17 cellular contexts compared by ENCODE assay signal in the genomic region with DNA sequence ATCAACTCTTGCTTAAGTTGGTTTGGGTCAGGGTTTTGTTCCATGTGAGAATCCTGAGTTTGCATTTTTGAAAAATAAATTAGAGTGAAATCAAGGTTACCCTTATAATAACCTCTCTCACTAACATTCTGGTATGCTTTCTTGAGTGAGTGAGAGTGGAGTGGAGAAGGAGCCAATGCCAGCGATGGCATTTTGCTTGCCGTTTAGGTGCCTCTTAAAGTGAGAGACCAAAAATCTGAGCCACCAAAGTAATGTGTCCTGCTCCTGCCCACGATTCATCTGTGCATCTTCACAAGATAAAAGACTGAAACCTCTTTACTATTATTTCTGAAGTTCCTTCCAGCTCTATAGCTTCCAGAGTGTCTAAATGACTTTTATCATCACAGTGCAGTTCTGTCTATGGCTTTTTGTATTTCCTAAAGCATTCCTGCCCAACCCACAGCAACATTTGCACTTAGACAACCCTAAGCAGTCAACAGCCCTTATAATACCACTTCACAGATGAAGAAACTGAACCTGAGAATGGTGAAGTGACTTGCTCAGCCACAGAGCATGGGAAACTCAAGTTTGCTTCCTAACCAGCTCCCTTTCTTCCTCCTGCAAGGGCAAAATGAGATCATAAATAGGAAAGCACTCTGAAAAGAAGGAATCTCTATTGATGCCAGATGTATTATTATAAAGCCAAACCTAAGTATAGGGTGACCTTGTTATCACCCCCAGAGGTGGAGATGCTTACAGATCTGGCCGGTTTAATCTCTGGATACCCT. TPM values are rescaled to one million over a fixed set of nuclear protein-coding genes. Genes with fewer than 3 reads are reported as not detected.
A peak's percentile ranks its signal among the peaks of the same experiment; 100 is the strongest.
DNase-seq lines count a peak whose midpoint lies in the region; ATAC-seq, FAIRE-seq and TF ChIP-seq lines count a peak whose summit lies in the region.
"Had no signal": no experiment of that assay in that cellular context is flagged by ENCODE, and none has a peak within 500 bp of the region (broad histone marks: within the 10 kb centered on the region; RNA-seq: fewer than 3 reads in every experiment).

No MANE protein-coding gene starts in this region.

- no peak overlapping the region for H3K27ac ChIP-seq in A549
- H3K27ac ChIP-seq: BLaER1 treated with 17β-estradiol and CSF1 and Interleukin-3, amounts not matched to agents 10 nM and 100 nM had no signal

- H3K27me3 Mint-ChIP-seq in mesothelial cell of epicardium (ENCODE audit: low read depth) = no peaks in the 10 kb centered on the region
- H3K27me3 Mint-ChIP-seq in type B pancreatic cell = peaks cover 2% of the 10 kb centered on the region
- H3K27me3 Mint-ChIP-seq in activated T-cell treated with anti-CD3 and anti-CD28 coated beads, Interleukin-2, amount 50 U/mL, for 24 hours = no peaks in the 10 kb centered on the region
- H3K27me3 Mint-ChIP-seq: CD4-positive, alpha-beta T cell had no signal

- H3K4me3 Mint-ChIP-seq in mesothelial cell of epicardium (no peak overlapping the region), type B pancreatic cell (no peak overlapping the region)
- no peak overlapping the region for H3K4me3 Mint-ChIP-seq in activated T-cell treated with anti-CD3 and anti-CD28 coated beads, Interleukin-2, amount 50 U/mL, for 24 hours
- H3K4me3 Mint-ChIP-seq: CD4-positive, alpha-beta T cell had no signal

- CTCF ChIA-PET in A549 (lab: Yijun Ruan, JAX) = no interaction called here

- H3K9me3 Mint-ChIP-seq in mesothelial cell of epicardium (no peaks in the 10 kb centered on the region), type B pancreatic cell (no peaks in the 10 kb centered on the region)
- no peaks in the 10 kb centered on the region for H3K9me3 Mint-ChIP-seq in activated T-cell treated with anti-CD3 and anti-CD28 coated beads, Interleukin-2, amount 50 U/mL, for 24 hours
- H3K9me3 Mint-ChIP-seq: CD4-positive, alpha-beta T cell had no signal

- H3K4me1 ChIP-seq in A549 = no peaks in the 10 kb centered on the region
- H3K4me1 ChIP-seq: BLaER1 treated with 17β-estradiol and CSF1 and Interleukin-3, amounts not matched to agents 10 nM and 100 nM had no signal

- TF ChIP-seq CTCF in A549 (IDR thresholded peaks at IDR 0.05) = no peak
- TF ChIP-seq CTCF in mesothelial cell of epicardium (IDR thresholded peaks at IDR 0.05; ENCODE audit: unreplicated experiment) = no peak
- no peak for TF ChIP-seq CTCF in type B pancreatic cell (conservative IDR thresholded peaks at IDR 0.05)

- WGBS in A549 (ENCODE audit: missing lambda C conversion rate) = 44% methylated on average over 4 of the region's 4 CpGs

- peak overlapping the region; percentile 40 for H3K27ac Mint-ChIP-seq in mesothelial cell of epicardium
- peak overlapping the region; percentile 9 for H3K27ac Mint-ChIP-seq in type B pancreatic cell
- H3K27ac Mint-ChIP-seq in activated T-cell treated with anti-CD3 and anti-CD28 coated beads, Interleukin-2, amount 50 U/mL, for 24 hours = no peak overlapping the region
- H3K27ac Mint-ChIP-seq: CD4-positive, alpha-beta T cell had no signal

- no peak for TF ChIP-seq POLR2A in A549 (IDR thresholded peaks at IDR 0.05; ENCODE audit: low read length)

- POLR2A ChIA-PET in A549 (lab: Yijun Ruan, JAX) = no interaction called here

- H3K9me3 ChIP-seq in A549 = no peaks in the 10 kb centered on the region
- H3K9me3 ChIP-seq: BLaER1 treated with 17β-estradiol and CSF1 and Interleukin-3, amounts not matched to agents 10 nM and 100 nM had no signal

- no peak for TF ChIP-seq EP300 in A549 (IDR thresholded peaks at IDR 0.05)

- H3K4me1 Mint-ChIP-seq in mesothelial cell of epicardium (peaks cover 4% of the 10 kb centered on the region), type B pancreatic cell (ENCODE audit: unreplicated experiment) (peaks cover 10% of the 10 kb centered on the region)
- peaks cover 1% of the 10 kb centered on the region for H3K4me1 Mint-ChIP-seq in activated T-cell treated with anti-CD3 and anti-CD28 coated beads, Interleukin-2, amount 50 U/mL, for 24 hours (ENCODE audit: low read depth)

- no peak overlapping the region for H3K4me2 ChIP-seq in A549
- H3K4me2 ChIP-seq: BLaER1 treated with 17β-estradiol and CSF1 and Interleukin-3, amounts not matched to agents 10 nM and 100 nM had no signal

- FAIRE-seq in A549 (lab: Jason Lieb, UNC) = no peak
- FAIRE-seq: GM12891, GM19239, H54, K562 had no signal

- no peak for DNase-seq in A549 (ENCODE audit: low read depth in 1 of 2, low spot score in 1 of 2)
- DNase-seq in fibroblast of peridontal ligament (ENCODE audit: extremely low read depth) = peak; percentile 54
- DNase-seq in mesothelial cell of epicardium (ENCODE audit: low spot score in 2 of 2, unreplicated experiment in 2 of 2) = no peak
- DNase-seq in type B pancreatic cell (ENCODE audit: extremely low spot score, unreplicated experiment) = no peak
- no peak for DNase-seq in activated T-cell treated with anti-CD3 and anti-CD28 coated beads, Interleukin-2, amount 50 U/mL, for 24 hours
- DNase-seq: 8988T; ACHN; CD4-positive, alpha-beta T cell; DMS79 had no signal

- no peak for TF ChIP-seq RAD21 in A549 (conservative IDR thresholded peaks at IDR 0.05 in 1 of 2, IDR thresholded peaks at IDR 0.05 in 1 of 2)

- H3K36me3 Mint-ChIP-seq in mesothelial cell of epicardium (no peaks in the 10 kb centered on the region), type B pancreatic cell (peaks cover 4% of the 10 kb centered on the region)
- no peaks in the 10 kb centered on the region for H3K36me3 Mint-ChIP-seq in activated T-cell treated with anti-CD3 and anti-CD28 coated beads, Interleukin-2, amount 50 U/mL, for 24 hours (ENCODE audit: low read depth)

- no peak overlapping the region for H3K4me3 ChIP-seq in A549
- H3K4me3 ChIP-seq: BLaER1 treated with 17β-estradiol and CSF1 and Interleukin-3, amounts not matched to agents 10 nM and 100 nM; K562 had no signal

- ATAC-seq in A549 = no peak
- ATAC-seq in GM18909 (IDR thresholded peaks at IDR 0.05; ENCODE audit: poor library complexity, unreplicated experiment) = no peak
- ATAC-seq in GM19452 (IDR thresholded peaks at IDR 0.05; ENCODE audit: unreplicated experiment) = no peak
- ATAC-seq: HCT116, K562 had no signal

TF ChIP-seq in A549, 52 proteins besides CTCF, POLR2A, EP300 and RAD21:
- TF ChIP-seq RNF2 (IDR thresholded peaks at IDR 0.05; ENCODE audit: borderline replicate concordance, low read depth) (no peak), MAFK (IDR thresholded peaks at IDR 0.05; ENCODE audit: partially characterized antibody) (peak; percentile 10), HOXA7 (CRISPR knock-in tag; IDR thresholded peaks at IDR 0.05) (no peak)

RNA-seq across cellular contexts. Expression of a gene that starts 23.6 kb away (rescaled TPM):
- polyA plus RNA-seq in A549 (2011; rRNA removed) (53.9 and 107 TPM in 2 replicates), A549 (2017; fragmentation: RNase III; extraction: RNeasy Plus Mini Kit Qiagen cat#74134 plus additional on column Dnase treatment) (30.6 to 32.7 TPM (median 32.5 TPM) in 3 replicates)
- polyA plus RNA-seq in A549 (2012; cell fraction: cytosol; rRNA removed) = 140 and 153 TPM in 2 replicates
- 122 and 185 TPM in 2 replicates for polyA plus RNA-seq in A549 (2012; cell fraction: nucleus; rRNA removed)
- 229 and 246 TPM in 2 replicates for polyA minus RNA-seq in A549 (2011; rRNA and poly(A)+ RNA removed)
- total RNA-seq in mesothelial cell of epicardium (85.6 to 88.7 TPM (median 87.7 TPM) in 3 replicates), type B pancreatic cell (ENCODE audit: low replicate concordance) (50.1 and 76.6 TPM in 2 replicates)
